ENCODE assay signal across 12 cellular contexts in genomic region chr14:72810201-72810600, GRCh38.
DNase-seq lines count a peak whose midpoint lies in the region; ATAC-seq and TF ChIP-seq lines count a peak whose summit lies in the region.
"Had no signal": no experiment of that assay in that cellular context is flagged by ENCODE, and none has a peak within 500 bp of the region (broad histone marks: within the 10 kb centered on the region; RNA-seq: fewer than 3 reads in every experiment).

No MANE protein-coding gene starts in this region.

- H3K4me3 Mint-ChIP-seq in activated naive CD4-positive, alpha-beta T cell treated with anti-CD3 and anti-CD28 coated beads for 36 hours: no peak overlapping the region
- H3K4me3 Mint-ChIP-seq in stimulated activated naive CD8-positive, alpha-beta T cell treated with anti-CD3 and anti-CD28 coated beads, Interleukin-15, Interleukin-2, amounts not matched to agents 100 ng/mL and 50 ng/mL, for 24 hours: peak overlapping the region; percentile 12
- H3K4me3 Mint-ChIP-seq: stimulated activated naive B cell treated with anti-CD40 and anti-IgM and Interleukin-4, amounts not matched to agents 10 μg/mL and 1 μg/mL and 100 μg/mL, for 72 hours had no signal

- H3K36me3 ChIP-seq in heart right ventricle: no peaks in the 10 kb centered on the region

- WGBS in heart right ventricle, 2 donors: 29 to 59% methylated on average over 8 of the region's 8 CpGs

- no peaks in the 10 kb centered on the region for H3K36me3 Mint-ChIP-seq in activated naive CD4-positive, alpha-beta T cell treated with anti-CD3 and anti-CD28 coated beads for 36 hours (ENCODE audit: low read depth)
- peaks cover 11% of the 10 kb centered on the region for H3K36me3 Mint-ChIP-seq in stimulated activated naive CD8-positive, alpha-beta T cell treated with anti-CD3 and anti-CD28 coated beads, Interleukin-15, Interleukin-2, amounts not matched to agents 100 ng/mL and 50 ng/mL, for 24 hours (ENCODE audit: low read depth)

- H3K27ac Mint-ChIP-seq in activated naive CD4-positive, alpha-beta T cell treated with anti-CD3 and anti-CD28 coated beads for 36 hours: peak overlapping the region; percentile 91
- H3K27ac Mint-ChIP-seq in stimulated activated naive CD8-positive, alpha-beta T cell treated with anti-CD3 and anti-CD28 coated beads, Interleukin-15, Interleukin-2, amounts not matched to agents 100 ng/mL and 50 ng/mL, for 24 hours: peak overlapping the region; percentile 92
- H3K27ac Mint-ChIP-seq: stimulated activated naive B cell treated with anti-CD40 and anti-IgM and Interleukin-4, amounts not matched to agents 10 μg/mL and 1 μg/mL and 100 μg/mL, for 72 hours had no signal

- H3K9me3 ChIP-seq in heart right ventricle: no peaks in the 10 kb centered on the region

- no peak for TF ChIP-seq CTCF in heart right ventricle (IDR thresholded peaks at IDR 0.05)

- H3K27me3 Mint-ChIP-seq in activated naive CD4-positive, alpha-beta T cell treated with anti-CD3 and anti-CD28 coated beads for 36 hours (ENCODE audit: low read depth): no peaks in the 10 kb centered on the region
- H3K27me3 Mint-ChIP-seq in stimulated activated naive CD8-positive, alpha-beta T cell treated with anti-CD3 and anti-CD28 coated beads, Interleukin-15, Interleukin-2, amounts not matched to agents 100 ng/mL and 50 ng/mL, for 24 hours: no peaks in the 10 kb centered on the region
- H3K27me3 Mint-ChIP-seq: stimulated activated naive B cell treated with anti-CD40 and anti-IgM and Interleukin-4, amounts not matched to agents 10 μg/mL and 1 μg/mL and 100 μg/mL, for 72 hours had no signal

- no peak for ATAC-seq in heart right ventricle
- ATAC-seq in Right ventricle myocardium superior (ENCODE audit: poor library complexity): no peak
- ATAC-seq in GM21717 (IDR thresholded peaks at IDR 0.05; ENCODE audit: unreplicated experiment): no peak
- no peak for ATAC-seq in HG02610 (IDR thresholded peaks at IDR 0.05; ENCODE audit: unreplicated experiment)

- H3K4me3 ChIP-seq in heart right ventricle: no peak overlapping the region
- H3K4me3 ChIP-seq: hepatocyte had no signal

- H3K27ac ChIP-seq in heart right ventricle: peak overlapping the region in 9 of 10 donors; percentile 47 to 90 (median 82)
- H3K27ac ChIP-seq: hepatocyte had no signal

- intact Hi-C loops in heart right ventricle (cut with DNase I) (loop anchor here in 6 of 10 donors (5.0 kb wide), 2 partner anchors 82 to 93 kb away; partner anchors contain the start of gene DPF3 (in 6 of the 6)), Right ventricle myocardium superior (cut with DNase I) (no loop called here)
- intact Hi-C loops in activated naive CD4-positive, alpha-beta T cell treated with anti-CD3 and anti-CD28 coated beads for 36 hours (cut with micrococcal nuclease): loop anchor here (1.0 kb wide), 2 partner anchors 84 to 289 kb away; partner anchors contain the start of gene DPF3

- DNase-seq in heart right ventricle (no peak), Right ventricle myocardium superior (no peak), SK-N-DZ (ENCODE audit: low spot score) (no peak)
- peak; percentile 86 for DNase-seq in activated naive CD4-positive, alpha-beta T cell treated with anti-CD3 and anti-CD28 coated beads for 36 hours
- DNase-seq in stimulated activated CD4-positive, alpha-beta T cell treated with anti-CD3 and anti-CD28 coated beads, Interleukin-15, amount 100 ng/mL, for 1 hour (ENCODE audit: low read depth in 1 of 2, low spot score in 1 of 2): peak; percentile 9 to 21
- DNase-seq: Karpas-422; NCI-H510A treated with DMSO at 0.1 percent for 48 hours; stimulated activated naive B cell treated with anti-CD40 and anti-IgM and Interleukin-4, amounts not matched to agents 10 μg/mL and 1 μg/mL and 100 μg/mL, for 72 hours had no signal

- no peaks in the 10 kb centered on the region for H3K9me3 Mint-ChIP-seq in activated naive CD4-positive, alpha-beta T cell treated with anti-CD3 and anti-CD28 coated beads for 36 hours
- peaks cover 4% of the 10 kb centered on the region for H3K9me3 Mint-ChIP-seq in stimulated activated naive CD8-positive, alpha-beta T cell treated with anti-CD3 and anti-CD28 coated beads, Interleukin-15, Interleukin-2, amounts not matched to agents 100 ng/mL and 50 ng/mL, for 24 hours

- peaks cover 12 to 80% (median 46%) of the 10 kb centered on the region in 9 donors for H3K4me1 ChIP-seq in heart right ventricle

- CTCF ChIA-PET in activated naive CD4-positive, alpha-beta T cell treated with anti-CD3 and anti-CD28 coated beads for 36 hours (lab: Charles Lee): no interaction called here

- no peaks in the 10 kb centered on the region for H3K27me3 ChIP-seq in heart right ventricle
- H3K27me3 ChIP-seq: hepatocyte had no signal

- peaks cover 23% of the 10 kb centered on the region for H3K4me1 Mint-ChIP-seq in activated naive CD4-positive, alpha-beta T cell treated with anti-CD3 and anti-CD28 coated beads for 36 hours (ENCODE audit: low read depth)
- H3K4me1 Mint-ChIP-seq in stimulated activated naive CD8-positive, alpha-beta T cell treated with anti-CD3 and anti-CD28 coated beads, Interleukin-15, Interleukin-2, amounts not matched to agents 100 ng/mL and 50 ng/mL, for 24 hours (ENCODE audit: low read depth): peaks cover 31% of the 10 kb centered on the region

Comparison
In these comparisons a context has a peak if more than half of its experiments do, and no peak if none do; other contexts are left out.
1. DNase-seq: peak in activated naive CD4-positive, alpha-beta T cell treated with anti-CD3 and anti-CD28 coated beads for 36 hours (single experiment) and stimulated activated CD4-positive, alpha-beta T cell treated with anti-CD3 and anti-CD28 coated beads, Interleukin-15, amount 100 ng/mL, for 1 hour (2 of 2); none in heart right ventricle (0 of 2), Right ventricle myocardium superior (single experiment) and SK-N-DZ (single experiment).